ENCODE assay signal across 12 cellular contexts in genomic region chr21:42747267-42747701, GRCh38.
A peak's percentile ranks its signal among the peaks of the same experiment; 100 is the strongest.
DNase-seq lines count a peak whose midpoint lies in the region; ATAC-seq and TF ChIP-seq lines count a peak whose summit lies in the region.
"Had no signal": no experiment of that assay in that cellular context is flagged by ENCODE, and none has a peak within 500 bp of the region (broad histone marks: within the 10 kb centered on the region; RNA-seq: fewer than 3 reads in every experiment).

No MANE protein-coding gene starts in this region.

- TF ChIP-seq EP300 in upper lobe of left lung (IDR thresholded peaks at IDR 0.05), result no peak

- DNase-seq in Right ventricle myocardium inferior (ENCODE audit: missing footprints), result peak; percentile 63
- DNase-seq in left cardiac atrium, result no peak
- DNase-seq in caudate nucleus (lab: John Stamatoyannopoulos, UW), result peak in 3 of 61 donors; percentile 20 to 48 (median 31)
- DNase-seq in natural killer cell, result no peak
- DNase-seq in upper lobe of left lung, result no peak
- DNase-seq in DMS 273 (lab: John Stamatoyannopoulos, UW; ENCODE audit: unreplicated experiment), result no peak
- no peak for DNase-seq in glutamatergic neuron
- DNase-seq in progenitor cell of endocrine pancreas (ENCODE audit: low spot score, unreplicated experiment), result no peak
- DNase-seq: AML-193, erythroblast, GOT3, NCI-H2107 had no signal

- H3K4me1 Mint-ChIP-seq in natural killer cell (peaks cover 14 to 19% of the 10 kb centered on the region in 2 donors), glutamatergic neuron (ENCODE audit: low read depth, unreplicated experiment) (peaks cover 27% of the 10 kb centered on the region), progenitor cell of endocrine pancreas (ENCODE audit: low read depth) (peaks cover 24% of the 10 kb centered on the region)

- no peak for TF ChIP-seq POLR2A in upper lobe of left lung (IDR thresholded peaks at IDR 0.05)

- no peak for ATAC-seq in Right ventricle myocardium inferior
- ATAC-seq in left cardiac atrium, result no peak
- ATAC-seq in natural killer cell, result no peak
- peak; percentile 3 to 26 for ATAC-seq in upper lobe of left lung (ENCODE audit: low FRiP score in 2 of 2)

- no peaks in the 10 kb centered on the region for H3K9me3 ChIP-seq in upper lobe of left lung

- H3K4me3 ChIP-seq in upper lobe of left lung, result no peak overlapping the region

- H3K27ac ChIP-seq in caudate nucleus (ENCODE audit: low read depth, low read length) (peak overlapping the region; percentile 87), upper lobe of left lung (peak overlapping the region; percentile 47 to 88 (median 76))

- H3K27ac Mint-ChIP-seq in natural killer cell (peak overlapping the region; percentile 78 to 84), glutamatergic neuron (ENCODE audit: unreplicated experiment) (no peak overlapping the region), progenitor cell of endocrine pancreas (no peak overlapping the region)

- H3K4me3 Mint-ChIP-seq in natural killer cell (peak overlapping the region; percentile 72), glutamatergic neuron (ENCODE audit: unreplicated experiment) (no peak overlapping the region), progenitor cell of endocrine pancreas (ENCODE audit: low read depth) (no peak overlapping the region)

- H3K4me1 ChIP-seq in upper lobe of left lung, result peaks cover 0 to 14% (median 10%) of the 10 kb centered on the region in 4 donors

- H3K27me3 Mint-ChIP-seq in natural killer cell (ENCODE audit: low read depth in 2 of 2), result no peaks in the 10 kb centered on the region
- H3K27me3 Mint-ChIP-seq in glutamatergic neuron (ENCODE audit: unreplicated experiment), result peaks cover 5% of the 10 kb centered on the region
- H3K27me3 Mint-ChIP-seq in progenitor cell of endocrine pancreas, result no peaks in the 10 kb centered on the region

- intact Hi-C loops in Right ventricle myocardium inferior (cut with DNase I), result loop anchor here (5.0 to 10.0 kb wide), 2 partner anchors 35 to 92 kb away; partner anchors contain the start of gene PDE9A
- intact Hi-C loops in left cardiac atrium (cut with DNase I), result no loop called here
- intact Hi-C loops in natural killer cell (cut with micrococcal nuclease), result loop anchor here (5.0 kb wide), 2 partner anchors 35 to 65 kb away; no protein-coding TSS in a partner anchor

- H3K36me3 Mint-ChIP-seq in natural killer cell (no peaks in the 10 kb centered on the region), glutamatergic neuron (ENCODE audit: unreplicated experiment) (no peaks in the 10 kb centered on the region), progenitor cell of endocrine pancreas (ENCODE audit: insufficient read depth) (peaks cover 14% of the 10 kb centered on the region)

- no peak for TF ChIP-seq CTCF in natural killer cell (IDR thresholded peaks at IDR 0.05)
- TF ChIP-seq CTCF in upper lobe of left lung (IDR thresholded peaks at IDR 0.05), result no peak
- no peak for TF ChIP-seq CTCF in glutamatergic neuron (IDR thresholded peaks at IDR 0.05; ENCODE audit: partially characterized antibody, unreplicated experiment)
- TF ChIP-seq CTCF in progenitor cell of endocrine pancreas (IDR thresholded peaks at IDR 0.05; ENCODE audit: unreplicated experiment), result no peak

- H3K36me3 ChIP-seq in upper lobe of left lung, result no peaks in the 10 kb centered on the region

- H3K9me3 Mint-ChIP-seq in natural killer cell (no peaks in the 10 kb centered on the region), glutamatergic neuron (ENCODE audit: unreplicated experiment) (peaks cover 4% of the 10 kb centered on the region), progenitor cell of endocrine pancreas (ENCODE audit: low read depth) (no peaks in the 10 kb centered on the region)

- no peaks in the 10 kb centered on the region for H3K27me3 ChIP-seq in upper lobe of left lung

- WGBS in upper lobe of left lung, 2 donors, result 72 to 83% methylated on average over 3 to 9 of the region's 10 CpGs

Comparison
In these comparisons a context has a peak if more than half of its experiments do, and no peak if none do; other contexts are left out.
1. intact Hi-C loops: an anchor here in Right ventricle myocardium inferior (5.0 to 10.0 kb wide) and natural killer cell (5.0 kb wide); none called in left cardiac atrium.
2. ATAC-seq: peak in upper lobe of left lung (2 of 2); none in Right ventricle myocardium inferior (single experiment), left cardiac atrium (0 of 2) and natural killer cell (0 of 3).
3. H3K27ac Mint-ChIP-seq: peak in natural killer cell (2 of 2); none in glutamatergic neuron (single experiment) and progenitor cell of endocrine pancreas (single experiment).